ENCODE assay signal across 8 cellular contexts in genomic region chr3:197309528-197310361, GRCh38. TPM values are rescaled to one million over a fixed set of nuclear protein-coding genes. Genes with fewer than 3 reads are reported as not detected.
DNase-seq lines count a peak whose midpoint lies in the region; ATAC-seq and TF ChIP-seq lines count a peak whose summit lies in the region.

No MANE protein-coding gene starts in this region.

- CTCF ChIA-PET in HCT116 (lab: Charles Lee), result no interaction called here

- H3K9ac ChIP-seq in HCT116 (ENCODE audit: low read length), result no peak overlapping the region
- H3K9ac ChIP-seq in SK-N-MC (ENCODE audit: insufficient read length), result peak overlapping the region; percentile 88
- H3K9ac ChIP-seq in smooth muscle cell (ENCODE audit: low read depth), result peak overlapping the region; percentile 55

- H3K36me3 ChIP-seq in HCT116 (ENCODE audit: control insufficient read depth in 1 of 2, insufficient read depth in 2 of 2, low read length in 2 of 2), result no peaks in the 10 kb centered on the region
- no peaks in the 10 kb centered on the region for H3K36me3 ChIP-seq in SK-N-MC (ENCODE audit: insufficient read depth, low read length)
- no peaks in the 10 kb centered on the region for H3K36me3 ChIP-seq in smooth muscle cell (ENCODE audit: low read depth)

- H3K4me3 ChIP-seq in HCT116 (replicated peaks in 1 of 2; ENCODE audit: low read depth in 1 of 2, low read length in 2 of 2), result no peak overlapping the region
- peak overlapping the region; percentile 72 for H3K4me3 ChIP-seq in SK-N-MC
- H3K4me3 ChIP-seq in smooth muscle cell, result no peak overlapping the region

- WGBS in smooth muscle cell (ENCODE audit: low lambda C conversion rate), result 26% methylated on average over 5 of the region's 5 CpGs

- no peaks in the 10 kb centered on the region for H3K27me3 ChIP-seq in HCT116 (ENCODE audit: insufficient read depth, low read length)
- H3K27me3 ChIP-seq in smooth muscle cell (ENCODE audit: low read depth), result no peaks in the 10 kb centered on the region

- H3K27ac ChIP-seq in HCT116 (ENCODE audit: low read depth, low read length) (no peak overlapping the region), SK-N-MC (peak overlapping the region; percentile 100), smooth muscle cell (ENCODE audit: low read depth) (peak overlapping the region; percentile 90)

- no peak for TF ChIP-seq POLR2A in HCT116 (IDR thresholded peaks at IDR 0.05; ENCODE audit: borderline replicate concordance, extremely low read depth, insufficient read depth, insufficient read length)

- H3K9me2 ChIP-seq in HCT116 (ENCODE audit: insufficient read depth), result no peaks in the 10 kb centered on the region

- intact Hi-C loops in HCT116 (cut with micrococcal nuclease), result no loop called here

- no peaks in the 10 kb centered on the region for H3K79me2 ChIP-seq in HCT116 (ENCODE audit: insufficient read depth, low read length)
- no peaks in the 10 kb centered on the region for H3K79me2 ChIP-seq in smooth muscle cell (ENCODE audit: low read depth)

- H3K4me1 ChIP-seq in HCT116 (ENCODE audit: control insufficient read depth in 1 of 2, insufficient read depth in 2 of 2, low read length in 2 of 2) (peaks cover 18 to 29% of the 10 kb centered on the region in 2 experiments), smooth muscle cell (ENCODE audit: low read depth) (peaks cover 20% of the 10 kb centered on the region)

- no peaks in the 10 kb centered on the region for H3K9me3 ChIP-seq in HCT116 (ENCODE audit: control insufficient read depth in 1 of 2, insufficient read depth in 1 of 2, low read depth in 1 of 2, low read length in 2 of 2)
- no peaks in the 10 kb centered on the region; the same call in 1 of the 2 replicates for H3K9me3 ChIP-seq in SK-N-MC (ENCODE audit: low read depth, low read length)
- H3K9me3 ChIP-seq in smooth muscle cell (replicated peaks; ENCODE audit: low read depth), result no peaks in the 10 kb centered on the region

- TF ChIP-seq CTCF in HCT116 (IDR thresholded peaks at IDR 0.05 in 2 of 3, conservative IDR thresholded peaks at IDR 0.05 in 1 of 3; ENCODE audit: borderline replicate concordance in 1 of 3, insufficient read depth in 1 of 3, low read depth in 2 of 3, low read length in 2 of 3) (no peak), smooth muscle cell (IDR thresholded peaks at IDR 0.05; ENCODE audit: borderline replicate concordance, insufficient read depth, poor library complexity, severe bottlenecking) (no peak)

- BruUV-seq in HCT116 (replicated peaks; lab: Mats Ljungman, UMichigan), result no TSS peak

- H2AFZ ChIP-seq in HCT116 (ENCODE audit: low read depth, low read length, poor library complexity, severe bottlenecking), result peak overlapping the region; percentile 41
- H2AFZ ChIP-seq in smooth muscle cell (ENCODE audit: low read depth), result no peak overlapping the region

- peak; percentile 68 for ATAC-seq in HCT116
- ATAC-seq in GM21619 (IDR thresholded peaks at IDR 0.05; ENCODE audit: unreplicated experiment), result no peak

- peak; percentile 28 for DNase-seq in HCT116 (ENCODE audit: low read depth, low spot score)
- DNase-seq in SK-N-MC (ENCODE audit: low read depth, low spot score), result peak; percentile 94
- peak; percentile 78 for DNase-seq in fibroblast of the conjunctiva (ENCODE audit: low read depth)
- no peak for DNase-seq in smooth muscle cell (lab: John Stamatoyannopoulos, UW; ENCODE audit: unreplicated experiment)
- no peak for DNase-seq in NCI-H146 (lab: John Stamatoyannopoulos, UW)
- DNase-seq in NCI-H2107 treated with DMSO at 0.1 percent for 48 hours (lab: John Stamatoyannopoulos, UW; ENCODE audit: unreplicated experiment), result no peak
- DNase-seq in NCI-H526 treated with DMSO at 0.1 percent for 48 hours (lab: John Stamatoyannopoulos, UW), result no peak

- POLR2A ChIA-PET in HCT116 (lab: Charles Lee), result interaction anchor here (0.6 to 1.6 kb wide), 2 partner anchors 11 to 33 kb away, joined by 3 to 5 read pairs; no protein-coding TSS in a partner anchor

- H3F3A ChIP-seq in smooth muscle cell (ENCODE audit: low read depth), result peaks cover 11% of the 10 kb centered on the region

- no peak; the same call in 1 of the 2 replicates for TF ChIP-seq RAD21 in HCT116 (IDR thresholded peaks at IDR 0.05; ENCODE audit: low read depth)

- H3K4me2 ChIP-seq in HCT116 (ENCODE audit: low read length), result peak overlapping the region; percentile 44
- H3K4me2 ChIP-seq in smooth muscle cell, result peak overlapping the region; percentile 69

- RAD21 ChIA-PET in HCT116 (lab: Charles Lee; ENCODE audit: low non-redundant PET in 1 of 2, low total read pairs in 2 of 2, uncharacterized antibody in 2 of 2, unreplicated experiment in 2 of 2), result interaction anchor here in 1 of 2 experiments (0.6 kb wide), 1 partner anchor 144 kb away, joined by 3 read pairs; no protein-coding TSS in a partner anchor

- H4K20me1 ChIP-seq in HCT116 (ENCODE audit: insufficient read depth) (no peaks in the 10 kb centered on the region), smooth muscle cell (ENCODE audit: low read depth) (no peaks in the 10 kb centered on the region)

TF ChIP-seq in HCT116, 20 proteins besides CTCF, POLR2A, EP300 and RAD21:
- TF ChIP-seq ZNF274 (IDR thresholded peaks at IDR 0.05; ENCODE audit: low read depth, low read length) (no peak), EZH2 (IDR thresholded peaks at IDR 0.05) (no peak), SP1 (IDR thresholded peaks at IDR 0.05; ENCODE audit: low read depth) (peak; percentile 62), SRF (IDR thresholded peaks at IDR 0.05; ENCODE audit: low read depth) (peak; percentile 58), SIN3A (IDR thresholded peaks at IDR 0.05; ENCODE audit: low read depth) (no peak), YY1 (IDR thresholded peaks at IDR 0.05; ENCODE audit: extremely low read depth, insufficient replicate concordance, low read depth, low read length) (no peak), ZBTB33 (IDR thresholded peaks at IDR 0.05; ENCODE audit: extremely low read depth, insufficient replicate concordance, low read length) (no peak), CEBPB (IDR thresholded peaks at IDR 0.05; ENCODE audit: low read depth) (peak; percentile 90), JUND (IDR thresholded peaks at IDR 0.05) (0 out of 2 replicates have a peak, but pooled peaks have one; percentile 30), FOSL1 (IDR thresholded peaks at IDR 0.05; ENCODE audit: low read depth) (peak; percentile 31; the same call in 1 of the 2 replicates), MAX (IDR thresholded peaks at IDR 0.05) (peak; percentile 58)

RNA-seq across cellular contexts. Expression of gene DLG1, which starts 11.3 kb away (rescaled TPM):
- total RNA-seq in HCT116 (2021; ENCODE audit: unreplicated experiment) (89.8 TPM), smooth muscle cell (69.0 and 118 TPM in 2 replicates)
- 23.3 and 30.4 TPM in 2 replicates for polyA plus RNA-seq in HCT116 (2012)
- polyA plus RNA-seq in smooth muscle cell, result 23.5 and 31.7 TPM in 2 replicates

Comparison
In these comparisons a context has a peak if more than half of its experiments do, and no peak if none do; other contexts are left out.
1. DNase-seq: peak in HCT116 (single experiment), SK-N-MC (single experiment) and fibroblast of the conjunctiva (single experiment); none in smooth muscle cell (single experiment), NCI-H146 (single experiment), NCI-H2107 treated with DMSO at 0.1 percent for 48 hours (single experiment) and NCI-H526 treated with DMSO at 0.1 percent for 48 hours (single experiment).